33 cellular contexts compared by ENCODE assay signal in genomic region chr3:42421818-42422796, GRCh38. TPM values are rescaled to one million over a fixed set of nuclear protein-coding genes. Genes with fewer than 3 reads are reported as not detected.
"Had no signal": no experiment of that assay in that cellular context is flagged by ENCODE, and none has a peak within 500 bp of the region (broad histone marks: within the 10 kb centered on the region; RNA-seq: fewer than 3 reads in every experiment).

No MANE protein-coding gene starts in this region.

- H3K4me1 ChIP-seq: gastrocnemius medialis, pancreas, prostate gland, thyroid gland, upper lobe of left lung, vagina had no signal

- H3K27ac ChIP-seq: gastrocnemius medialis, neutrophil, pancreas, prostate gland, skin epidermis, thyroid gland, upper lobe of left lung, vagina had no signal

- H3K27me3 ChIP-seq: gastrocnemius medialis, pancreas, thyroid gland, upper lobe of left lung, vagina had no signal

- ATAC-seq: activated CD4-positive, CD25-positive, alpha-beta regulatory T cell treated with anti-CD3 and anti-CD28 coated beads, Interleukin-2, amount 50 U/mL, for 24 hours; gastrocnemius medialis; left cardiac atrium; natural killer cell treated with Interleukin-12 subunit alpha and Interleukin-12 subunit beta and Interleukin-15 and Interleukin-18, amount 100 ng/mL, for 72 hours; sciatic nerve; stimulated activated memory B cell treated with anti-CD40 and anti-IgM and Interleukin-4, amounts not matched to agents 10 μg/mL and 1 μg/mL and 100 μg/mL, for 72 hours; stimulated activated naive CD8-positive, alpha-beta T cell treated with anti-CD3 and anti-CD28 coated beads, Interleukin-15, amount 100 ng/mL, for 72 hours had no signal

- H3K4me3 ChIP-seq: gastrocnemius medialis, pancreas, prostate gland, skin epidermis, thyroid gland, upper lobe of left lung, vagina had no signal

- H3K36me3 ChIP-seq: gastrocnemius medialis, neutrophil, pancreas, prostate gland, thyroid gland, upper lobe of left lung, vagina had no signal

- DNase-seq: activated CD4-positive, alpha-beta T cell treated with anti-CD3 and anti-CD28 coated beads for 48 hours; activated CD4-positive, alpha-beta T cell treated with anti-CD3 and anti-CD28 coated beads, Interleukin-2, amount 50 U/mL, for 48 hours; activated CD8-positive, alpha-beta memory T cell treated with anti-CD3 and anti-CD28 coated beads for 24 hours; activated effector memory CD4-positive, alpha-beta T cell treated with Interleukin-2 at 50 U/mL for 16 hours; activated naive CD4-positive, alpha-beta T cell treated with Interleukin-2 at 50 U/mL for 16 hours; anterior cingulate cortex; dermis blood vessel endothelial cell; effector CD8-positive, alpha-beta T cell; gastrocnemius medialis; glutamatergic neuron; islet precursor cell; left cardiac atrium; pancreas; retina; stimulated activated CD4-positive, alpha-beta T cell treated with anti-CD3 and anti-CD28 coated beads, Interleukin-4, amount 100 ng/mL, for 24 hours; stimulated activated CD8-positive, alpha-beta memory T cell treated with anti-CD3 and anti-CD28 coated beads, Interleukin-4, amount 100 ng/mL, for 48 hours; stimulated activated naive CD8-positive, alpha-beta T cell treated with anti-CD3 and anti-CD28 coated beads, Interleukin-15, amount 100 ng/mL, for 72 hours; T-helper 1 cell; thyroid gland had no signal

- H3K9me3 ChIP-seq: gastrocnemius medialis, neutrophil, pancreas, prostate gland, thyroid gland, upper lobe of left lung, vagina had no signal

RNA-seq across cellular contexts. Expression of gene LYZL4, which starts 11.7 kb away (rescaled TPM):
- total RNA-seq: bronchial epithelial cell; dermis blood vessel endothelial cell; epithelial cell of proximal tubule; gastrocnemius medialis; left cardiac atrium; lower leg skin; myocyte; natural killer cell treated with Interleukin-12 subunit alpha and Interleukin-12 subunit beta and Interleukin-15 and Interleukin-18, amount 100 ng/mL, for 72 hours; pancreas; sciatic nerve; thyroid gland; upper lobe of left lung; vagina had no signal
- polyA plus RNA-seq: adipose tissue, pancreas had no signal
